1 cellular context compared by ENCODE assay signal in genomic region chr4:107987916-107988762, GRCh38.
TF ChIP-seq lines count a peak whose summit lies in the region.

No MANE protein-coding gene starts in this region.

TF ChIP-seq in H1, 55 proteins besides CTCF, POLR2A, EP300 and RAD21:
- peak; percentile 38; the same call in 1 of the 2 replicates for TF ChIP-seq TBP (IDR thresholded peaks at IDR 0.05; ENCODE audit: low read depth, low read length)
- TF ChIP-seq SIRT6 (IDR thresholded peaks at IDR 0.05; ENCODE audit: low read length), result no peak
